ENCODE assay signal across 1 cellular context in the genomic region with DNA sequence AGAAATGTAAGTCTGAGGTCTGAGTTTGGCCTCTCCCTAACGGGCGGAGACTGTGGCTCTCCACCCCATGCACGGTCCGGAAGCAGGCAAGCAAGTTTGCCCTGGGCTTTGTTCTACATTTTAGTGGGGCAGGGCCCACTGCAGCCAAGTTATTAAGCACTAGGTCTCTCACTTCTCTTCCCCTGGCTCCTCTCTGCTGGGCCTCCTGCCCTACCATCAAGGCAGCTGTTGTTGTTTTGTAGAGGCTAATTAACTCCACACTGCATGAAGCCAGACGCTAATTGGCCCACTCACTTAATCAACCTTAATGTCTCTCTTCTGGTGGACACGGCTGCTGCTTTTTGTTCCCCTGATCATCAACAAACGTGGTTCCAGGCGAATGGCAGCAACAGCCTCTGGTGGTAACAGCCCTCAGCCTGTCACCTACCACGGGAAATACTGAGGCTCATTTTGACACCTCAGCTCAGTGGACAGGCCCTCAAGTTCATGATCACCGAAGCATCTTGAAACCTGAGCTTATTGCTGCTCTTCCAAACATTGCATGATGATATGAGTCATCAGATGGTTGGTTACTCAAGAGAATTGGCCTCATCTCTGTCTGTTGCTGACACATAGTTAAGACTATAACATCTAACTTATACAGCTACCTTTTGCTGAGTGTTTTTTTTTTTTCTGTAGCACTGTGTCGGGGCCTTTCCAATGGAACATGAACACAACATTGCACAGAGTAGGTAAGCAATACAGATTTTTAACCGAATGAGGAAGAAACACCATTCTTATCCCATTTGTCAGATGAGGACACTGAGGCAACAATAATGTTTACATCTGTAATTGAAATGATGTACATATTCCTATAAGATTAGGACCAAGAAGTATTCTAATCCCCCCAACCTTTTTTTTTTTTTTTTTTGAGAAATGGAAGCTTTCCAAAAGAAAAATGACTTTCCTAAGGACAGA.
TF ChIP-seq lines count a peak whose summit lies in the region.

No MANE protein-coding gene starts in this region.

TF ChIP-seq in H1, 55 proteins besides CTCF, POLR2A, EP300 and RAD21:
- TF ChIP-seq TAF7 (optimal IDR thresholded peaks at IDR 0.05; ENCODE audit: borderline replicate concordance, low read depth, low read length) (no peak), SRF (IDR thresholded peaks at IDR 0.05; ENCODE audit: low read depth, low read length) (no peak), BCL11A (IDR thresholded peaks at IDR 0.05; ENCODE audit: low read depth in 2 of 2, low read length in 2 of 2) (no peak), HDAC2 (IDR thresholded peaks at IDR 0.05; ENCODE audit: borderline replicate concordance in 1 of 2, low read depth in 2 of 2, low read length in 2 of 2) (no peak), CHD7 (IDR thresholded peaks at IDR 0.05; ENCODE audit: insufficient replicate concordance, low read length) (no peak), ZNF274 (IDR thresholded peaks at IDR 0.05; ENCODE audit: borderline replicate concordance, extremely low read depth, low read length) (no peak), KDM1A (IDR thresholded peaks at IDR 0.05; ENCODE audit: borderline replicate concordance, low read length) (no peak), BACH1 (IDR thresholded peaks at IDR 0.05; ENCODE audit: low read length) (no peak), USF2 (IDR thresholded peaks at IDR 0.05; ENCODE audit: low read length) (no peak), KDM5A (IDR thresholded peaks at IDR 0.05; ENCODE audit: low read length) (no peak), TCF12 (IDR thresholded peaks at IDR 0.05; ENCODE audit: low read depth, low read length) (no peak), BRCA1 (IDR thresholded peaks at IDR 0.05; ENCODE audit: low read depth, low read length) (no peak), SP2 (IDR thresholded peaks at IDR 0.05; ENCODE audit: low read length) (no peak), RBBP5 (IDR thresholded peaks at IDR 0.05; ENCODE audit: borderline replicate concordance, low read depth, low read length) (no peak), CBX8 (IDR thresholded peaks at IDR 0.05; ENCODE audit: borderline replicate concordance, low read depth, low read length) (no peak)
